ENCODE assay signal across 1 cellular context in genomic region chr2:85393836-85394235, GRCh38.
TF ChIP-seq lines count a peak whose summit lies in the region.

No MANE protein-coding gene starts in this region.

TF ChIP-seq in H1, 55 proteins besides CTCF, POLR2A, EP300 and RAD21:
- TF ChIP-seq SIN3A (conservative IDR thresholded peaks at IDR 0.05 in 1 of 2, IDR thresholded peaks at IDR 0.05 in 1 of 2; ENCODE audit: low read depth in 1 of 2, low read length in 2 of 2) (no peak), KDM4A (IDR thresholded peaks at IDR 0.05; ENCODE audit: low read depth, low read length, severe bottlenecking) (no peak), BCL11A (IDR thresholded peaks at IDR 0.05; ENCODE audit: low read depth in 2 of 2, low read length in 2 of 2) (no peak), E2F6 (IDR thresholded peaks at IDR 0.05) (no peak), TAF7 (optimal IDR thresholded peaks at IDR 0.05; ENCODE audit: borderline replicate concordance, low read depth, low read length) (no peak), BRCA1 (IDR thresholded peaks at IDR 0.05; ENCODE audit: low read depth, low read length) (no peak), SAP30 (IDR thresholded peaks at IDR 0.05; ENCODE audit: insufficient read depth, insufficient replicate concordance, low read length) (no peak), JUND (IDR thresholded peaks at IDR 0.05; ENCODE audit: low read length) (no peak), TEAD4 (IDR thresholded peaks at IDR 0.05; ENCODE audit: low read depth, low read length) (no peak), SRF (IDR thresholded peaks at IDR 0.05; ENCODE audit: low read depth, low read length) (no peak), POU5F1 (IDR thresholded peaks at IDR 0.05; ENCODE audit: low read depth, low read length) (no peak)
